1 cellular context compared by ENCODE assay signal in genomic region chr16:6343157-6343556, GRCh38.
A peak's percentile ranks its signal among the peaks of the same experiment; 100 is the strongest.
TF ChIP-seq lines count a peak whose summit lies in the region.

No MANE protein-coding gene starts in this region.

TF ChIP-seq in H1, 55 proteins besides CTCF, POLR2A, EP300 and RAD21 (continued from another document):
- TF ChIP-seq BCL11A (IDR thresholded peaks at IDR 0.05; ENCODE audit: low read depth in 2 of 2, low read length in 2 of 2) = no peak
- no peak for TF ChIP-seq SRF (IDR thresholded peaks at IDR 0.05; ENCODE audit: low read depth, low read length)
- no peak for TF ChIP-seq CTBP2 (IDR thresholded peaks at IDR 0.05; ENCODE audit: borderline replicate concordance, insufficient read depth, insufficient read length, low read length)
- TF ChIP-seq EGR1 (IDR thresholded peaks at IDR 0.05; ENCODE audit: borderline replicate concordance, low read depth, low read length) = no peak
- TF ChIP-seq KDM4A (IDR thresholded peaks at IDR 0.05; ENCODE audit: low read depth, low read length, severe bottlenecking) = no peak
- TF ChIP-seq GABPA (IDR thresholded peaks at IDR 0.05; ENCODE audit: borderline replicate concordance, insufficient read depth, low read length) = no peak
- no peak for TF ChIP-seq ZNF274 (IDR thresholded peaks at IDR 0.05; ENCODE audit: borderline replicate concordance, extremely low read depth, low read length)
- no peak for TF ChIP-seq CHD1 (IDR thresholded peaks at IDR 0.05; ENCODE audit: low read depth, low read length)
- TF ChIP-seq POU5F1 (IDR thresholded peaks at IDR 0.05; ENCODE audit: low read depth, low read length) = peak; percentile 69; the same call in 1 of the 2 replicates
- no peak for TF ChIP-seq BACH1 (IDR thresholded peaks at IDR 0.05; ENCODE audit: low read length)
- no peak for TF ChIP-seq RXRA (IDR thresholded peaks at IDR 0.05; ENCODE audit: insufficient read depth, low read depth, low read length)
- TF ChIP-seq CBX5 (IDR thresholded peaks at IDR 0.05; ENCODE audit: low read depth, low read length) = no peak
- peak; percentile 65 for TF ChIP-seq CEBPB (IDR thresholded peaks at IDR 0.05; ENCODE audit: low read depth, low read length)
- TF ChIP-seq, protein P1, sequence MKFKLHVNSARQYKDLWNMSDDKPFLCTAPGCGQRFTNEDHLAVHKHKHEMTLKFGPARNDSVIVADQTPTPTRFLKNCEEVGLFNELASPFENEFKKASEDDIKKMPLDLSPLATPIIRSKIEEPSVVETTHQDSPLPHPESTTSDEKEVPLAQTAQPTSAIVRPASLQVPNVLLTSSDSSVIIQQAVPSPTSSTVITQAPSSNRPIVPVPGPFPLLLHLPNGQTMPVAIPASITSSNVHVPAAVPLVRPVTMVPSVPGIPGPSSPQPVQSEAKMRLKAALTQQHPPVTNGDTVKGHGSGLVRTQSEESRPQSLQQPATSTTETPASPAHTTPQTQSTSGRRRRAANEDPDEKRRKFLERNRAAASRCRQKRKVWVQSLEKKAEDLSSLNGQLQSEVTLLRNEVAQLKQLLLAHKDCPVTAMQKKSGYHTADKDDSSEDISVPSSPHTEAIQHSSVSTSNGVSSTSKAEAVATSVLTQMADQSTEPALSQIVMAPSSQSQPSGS (IDR thresholded peaks at IDR 0.05; ENCODE audit: low read length) = no peak
- TF ChIP-seq JUND (IDR thresholded peaks at IDR 0.05; ENCODE audit: low read length) = no peak
- TF ChIP-seq CREB1 (IDR thresholded peaks at IDR 0.05) = no peak
- no peak for TF ChIP-seq TAF1 (IDR thresholded peaks at IDR 0.05; ENCODE audit: low read depth, low read length)
- TF ChIP-seq, protein P2, sequence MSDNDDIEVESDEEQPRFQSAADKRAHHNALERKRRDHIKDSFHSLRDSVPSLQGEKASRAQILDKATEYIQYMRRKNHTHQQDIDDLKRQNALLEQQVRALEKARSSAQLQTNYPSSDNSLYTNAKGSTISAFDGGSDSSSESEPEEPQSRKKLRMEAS (IDR thresholded peaks at IDR 0.05) = no peak
- no peak for TF ChIP-seq SIRT6 (IDR thresholded peaks at IDR 0.05; ENCODE audit: low read length)
- no peak for TF ChIP-seq SUZ12 (IDR thresholded peaks at IDR 0.05; ENCODE audit: low read length)
- TF ChIP-seq CHD2 (IDR thresholded peaks at IDR 0.05; ENCODE audit: low read length) = no peak
- no peak for TF ChIP-seq FOSL1 (IDR thresholded peaks at IDR 0.05; ENCODE audit: insufficient read depth, low read depth, low read length)
- TF ChIP-seq RBBP5 (IDR thresholded peaks at IDR 0.05; ENCODE audit: borderline replicate concordance, low read depth, low read length) = no peak
- TF ChIP-seq E2F6 (IDR thresholded peaks at IDR 0.05) = no peak
- TF ChIP-seq NANOG (IDR thresholded peaks at IDR 0.05; ENCODE audit: insufficient read depth, low read depth, low read length, poor library complexity, severe bottlenecking) = peak; percentile 23
- TF ChIP-seq SP1 (IDR thresholded peaks at IDR 0.05; ENCODE audit: low read depth, low read length) = no peak
- no peak for TF ChIP-seq TAF7 (optimal IDR thresholded peaks at IDR 0.05; ENCODE audit: borderline replicate concordance, low read depth, low read length)
- no peak for TF ChIP-seq POLR2AphosphoS5 (IDR thresholded peaks at IDR 0.05; ENCODE audit: low read depth, low read length)
- peak; percentile 86 for TF ChIP-seq CHD7 (IDR thresholded peaks at IDR 0.05; ENCODE audit: insufficient replicate concordance, low read length)
- TF ChIP-seq TCF12 (IDR thresholded peaks at IDR 0.05; ENCODE audit: low read depth, low read length) = no peak
- no peak for TF ChIP-seq CBX8 (IDR thresholded peaks at IDR 0.05; ENCODE audit: borderline replicate concordance, low read depth, low read length)
TF ChIP-seq in H1: peak in this region for 4.
